27 cellular contexts compared by ENCODE assay signal in the genomic region with DNA sequence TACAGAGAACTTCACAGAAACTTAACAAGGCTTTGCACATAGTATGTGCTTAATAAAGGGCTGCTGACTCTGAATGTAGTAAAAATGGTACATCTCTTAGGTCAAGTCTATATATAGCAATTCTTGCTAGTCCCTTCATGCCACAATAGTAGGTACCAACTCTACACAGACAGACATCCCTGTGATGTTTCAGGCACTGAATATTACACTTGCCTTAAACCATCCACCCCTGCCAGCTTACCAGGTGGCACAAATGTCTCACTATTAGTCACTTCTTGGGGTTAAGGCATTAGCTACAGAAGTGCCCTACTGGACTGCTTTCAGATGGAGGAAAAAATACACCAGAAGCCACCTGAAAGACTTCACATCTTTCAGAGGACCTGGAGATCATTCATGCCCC.
"Had no signal": no experiment of that assay in that cellular context is flagged by ENCODE, and none has a peak within 500 bp of the region (broad histone marks: within the 10 kb centered on the region; RNA-seq: fewer than 3 reads in every experiment).

No MANE protein-coding gene starts in this region.

- H3K4me3 ChIP-seq: colonic mucosa, lung, mucosa of descending colon, prostate gland, right atrium auricular region, sigmoid colon, skin epidermis, spleen, testis, tibial artery had no signal

- H3K36me3 ChIP-seq: colonic mucosa, prostate gland, right atrium auricular region, sigmoid colon, spleen, tibial artery had no signal

- H3K27ac Mint-ChIP-seq: dendritic cell treated with granulocyte-macrophage colony-stimulating factor and Interleukin-4, amounts not matched to agents 40 ng/mL and 50 ng/mL, for 4 days; endodermal cell; memory B cell; mesothelial cell of epicardium; stimulated activated memory B cell treated with anti-CD40 and anti-IgM and Interleukin-4, amounts not matched to agents 10 μg/mL and 1 μg/mL and 100 μg/mL, for 72 hours; type B pancreatic cell had no signal

- H3K4me1 Mint-ChIP-seq: memory B cell; stimulated activated memory B cell treated with anti-CD40 and anti-IgM and Interleukin-4, amounts not matched to agents 10 μg/mL and 1 μg/mL and 100 μg/mL, for 72 hours had no signal

- H3K36me3 Mint-ChIP-seq: type B pancreatic cell had no signal

- H3K4me1 ChIP-seq: colonic mucosa, prostate gland had no signal

- DNase-seq: colonic mucosa; effector CD8-positive, alpha-beta T cell; endodermal cell; foreskin melanocyte; head of caudate nucleus; mucosa of descending colon; naive thymus-derived CD4-positive, alpha-beta T cell; nucleus accumbens; sigmoid colon; spleen; stimulated activated CD4-positive, alpha-beta T cell treated with anti-CD3 and anti-CD28 coated beads, Interleukin-4, amount 100 ng/mL, for 4 hours; stimulated activated naive CD8-positive, alpha-beta T cell treated with anti-CD3 and anti-CD28 coated beads, Interleukin-15, Interleukin-2, amounts not matched to agents 100 U/mL and 50 U/mL, for 24 hours; substantia nigra; testis; tibial artery had no signal

- H3K9me3 ChIP-seq: colonic mucosa, mucosa of descending colon, prostate gland, right atrium auricular region, sigmoid colon, spleen, testis, tibial artery had no signal

- H3K9me3 Mint-ChIP-seq: dendritic cell treated with granulocyte-macrophage colony-stimulating factor and Interleukin-4, amounts not matched to agents 40 ng/mL and 50 ng/mL, for 4 days; memory B cell; naive thymus-derived CD4-positive, alpha-beta T cell; stimulated activated memory B cell treated with anti-CD40 and anti-IgM and Interleukin-4, amounts not matched to agents 10 μg/mL and 1 μg/mL and 100 μg/mL, for 72 hours; type B pancreatic cell had no signal

- H3K27ac ChIP-seq: colonic mucosa, epithelial cell of prostate, prostate gland, right atrium auricular region, skin epidermis, spleen, testis, tibial artery had no signal

- H3K27me3 ChIP-seq: colonic mucosa, right atrium auricular region, sigmoid colon, testis, tibial artery had no signal

- H3K4me3 Mint-ChIP-seq: dendritic cell treated with granulocyte-macrophage colony-stimulating factor and Interleukin-4, amounts not matched to agents 40 ng/mL and 50 ng/mL, for 4 days; endodermal cell; memory B cell; mesothelial cell of epicardium; naive thymus-derived CD4-positive, alpha-beta T cell; nephron; stimulated activated memory B cell treated with anti-CD40 and anti-IgM and Interleukin-4, amounts not matched to agents 10 μg/mL and 1 μg/mL and 100 μg/mL, for 72 hours; type B pancreatic cell had no signal

- FAIRE-seq: keratinocyte had no signal

- H3K27me3 Mint-ChIP-seq: dendritic cell treated with granulocyte-macrophage colony-stimulating factor and Interleukin-4, amounts not matched to agents 40 ng/mL and 50 ng/mL, for 4 days; memory B cell; naive thymus-derived CD4-positive, alpha-beta T cell; stimulated activated memory B cell treated with anti-CD40 and anti-IgM and Interleukin-4, amounts not matched to agents 10 μg/mL and 1 μg/mL and 100 μg/mL, for 72 hours; type B pancreatic cell had no signal
